8 cellular contexts compared by ENCODE assay signal in the genomic region with DNA sequence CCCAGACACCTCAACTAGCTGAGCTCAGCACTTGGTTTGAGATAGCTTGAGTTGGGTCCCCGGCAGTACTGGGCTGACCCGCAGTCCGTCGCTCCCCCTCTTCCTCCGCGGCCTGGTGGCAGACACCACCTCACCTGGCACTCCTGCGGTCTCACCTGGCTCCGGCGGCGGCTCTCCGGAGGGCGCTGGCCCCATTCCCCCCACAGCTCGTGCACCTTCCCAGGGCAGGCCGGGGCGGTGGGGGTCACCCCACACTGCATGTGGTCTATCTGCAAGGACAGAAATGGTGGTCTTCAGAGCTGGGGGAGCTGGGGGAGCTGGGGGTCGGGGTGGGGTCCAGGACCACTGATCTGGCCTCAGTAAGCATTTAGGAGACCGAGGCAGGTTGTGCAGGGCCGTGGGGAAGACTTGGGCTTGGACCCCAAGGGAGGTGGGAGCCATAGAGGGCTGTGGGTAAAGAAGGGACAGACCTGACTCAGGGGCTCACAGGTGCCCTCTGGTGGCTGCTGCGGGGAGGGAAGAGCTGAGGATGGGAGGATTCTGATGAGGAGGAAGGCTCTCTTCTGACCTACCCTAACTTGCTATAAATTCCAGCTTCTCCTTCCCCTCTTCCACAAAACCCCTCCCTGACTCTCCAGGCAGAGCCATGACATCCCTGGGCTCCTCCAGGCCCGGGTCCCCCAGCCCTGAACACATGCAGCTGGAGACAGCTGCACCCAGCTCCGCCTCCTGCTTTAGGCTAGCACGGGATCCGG. TPM values are rescaled to one million over a fixed set of nuclear protein-coding genes. Genes with fewer than 3 reads are reported as not detected.
A peak's percentile ranks its signal among the peaks of the same experiment; 100 is the strongest.
DNase-seq lines count a peak whose midpoint lies in the region; ATAC-seq and TF ChIP-seq lines count a peak whose summit lies in the region.

No MANE protein-coding gene starts in this region.

- no peak for TF ChIP-seq POLR2A in breast epithelium (IDR thresholded peaks at IDR 0.05)
- no peak for TF ChIP-seq POLR2A in right lobe of liver (IDR thresholded peaks at IDR 0.05)

- no peak for TF ChIP-seq EP300 in Ishikawa (IDR thresholded peaks at IDR 0.05; ENCODE audit: borderline replicate concordance)

- intact Hi-C loops in breast epithelium (cut with DNase I; ENCODE audit: low total_unique reads), result no loop called here
- intact Hi-C loops in right lobe of liver (cut with DNase I), result no loop called here

- H3K27ac ChIP-seq in breast epithelium (no peak overlapping the region), right lobe of liver (peak overlapping the region in 1 of 3 donors; percentile 6)

- DNase-seq in DMS114 treated with DMSO at 0.1 percent for 48 hours (lab: John Stamatoyannopoulos, UW; ENCODE audit: unreplicated experiment), result peak; percentile 17
- DNase-seq in breast epithelium (ENCODE audit: low spot score in 2 of 2), result no peak
- DNase-seq in right lobe of liver, result peak in 2 of 3 donors; percentile 64 to 66
- DNase-seq in stimulated activated CD8-positive, alpha-beta memory T cell treated with anti-CD3 and anti-CD28 coated beads, Interleukin-2, amount 100 ng/mL, for 48 hours (ENCODE audit: low read depth in 2 of 2), result peak; percentile 58 to 65

- H3K27me3 ChIP-seq in breast epithelium (no peaks in the 10 kb centered on the region), right lobe of liver (no peaks in the 10 kb centered on the region)

- H3K9me3 ChIP-seq in breast epithelium (no peaks in the 10 kb centered on the region), right lobe of liver (no peaks in the 10 kb centered on the region)

- ATAC-seq in right lobe of liver (peak; percentile 31 to 58 (median 56)), GM18861 (IDR thresholded peaks at IDR 0.05; ENCODE audit: unreplicated experiment) (no peak), HG03442 (IDR thresholded peaks at IDR 0.05; ENCODE audit: unreplicated experiment) (no peak)

- TF ChIP-seq CTCF in WI38 (IDR thresholded peaks at IDR 0.05; ENCODE audit: low read depth, low read length), result peak; percentile 82
- TF ChIP-seq CTCF in breast epithelium (IDR thresholded peaks at IDR 0.05), result peak in 2 of 3 donors; percentile 31 to 38
- TF ChIP-seq CTCF in right lobe of liver (IDR thresholded peaks at IDR 0.05), result peak; percentile 44 to 75 (median 72)

- H3K4me1 ChIP-seq in breast epithelium (no peaks in the 10 kb centered on the region), right lobe of liver (peaks cover 0 to 38% (median 18%) of the 10 kb centered on the region in 4 donors)

- WGBS in right lobe of liver (ENCODE audit: insufficient coverage, low coverage, low lambda C conversion rate, missing lambda C conversion rate), result 74% methylated on average over 16 of the region's 23 CpGs

- H3K36me3 ChIP-seq in breast epithelium, result no peaks in the 10 kb centered on the region
- H3K36me3 ChIP-seq in right lobe of liver, result peaks cover 0 to 10% (median 1%) of the 10 kb centered on the region in 4 donors

- TF ChIP-seq RAD21 in Ishikawa (IDR thresholded peaks at IDR 0.05; ENCODE audit: low read depth), result peak; percentile 35

- H3K4me3 ChIP-seq in WI38 (ENCODE audit: low read depth, low read length) (no peak overlapping the region), breast epithelium (no peak overlapping the region), right lobe of liver (no peak overlapping the region)

TF ChIP-seq in Ishikawa, 13 proteins besides CTCF, POLR2A, EP300 and RAD21:
- no peak for TF ChIP-seq NFIC (IDR thresholded peaks at IDR 0.05)
- no peak for TF ChIP-seq FOXM1 (IDR thresholded peaks at IDR 0.05; ENCODE audit: borderline replicate concordance, low read depth)
- no peak for TF ChIP-seq YY1 (IDR thresholded peaks at IDR 0.05; ENCODE audit: low read depth)
- no peak for TF ChIP-seq EGR1 (IDR thresholded peaks at IDR 0.05)
- TF ChIP-seq REST (IDR thresholded peaks at IDR 0.05; ENCODE audit: low read depth), result no peak
- no peak for TF ChIP-seq CEBPB (IDR thresholded peaks at IDR 0.05)
- TF ChIP-seq TEAD4 (IDR thresholded peaks at IDR 0.05), result no peak
- no peak for TF ChIP-seq TCF12 (IDR thresholded peaks at IDR 0.05; ENCODE audit: low read depth)
- TF ChIP-seq, protein P1, sequence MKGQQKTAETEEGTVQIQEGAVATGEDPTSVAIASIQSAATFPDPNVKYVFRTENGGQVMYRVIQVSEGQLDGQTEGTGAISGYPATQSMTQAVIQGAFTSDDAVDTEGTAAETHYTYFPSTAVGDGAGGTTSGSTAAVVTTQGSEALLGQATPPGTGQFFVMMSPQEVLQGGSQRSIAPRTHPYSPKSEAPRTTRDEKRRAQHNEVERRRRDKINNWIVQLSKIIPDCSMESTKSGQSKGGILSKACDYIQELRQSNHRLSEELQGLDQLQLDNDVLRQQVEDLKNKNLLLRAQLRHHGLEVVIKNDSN (IDR thresholded peaks at IDR 0.05), result no peak
- no peak for TF ChIP-seq MAX (IDR thresholded peaks at IDR 0.05)

RNA-seq across cellular contexts. Expression of gene PLIN4, which starts 6.7 kb away (rescaled TPM):
- total RNA-seq in breast epithelium (100 to 1,000 TPM in 2 of 3 donors, 10 to 100 TPM in 1; 50.1 to 629 (median 213) TPM), right lobe of liver (10 to 100 TPM; 28.4 to 51.2 (median 39.3) TPM)

RNA-seq across cellular contexts. Expression of gene PLIN5, which starts 10.0 kb away (rescaled TPM):
- total RNA-seq in breast epithelium (10 to 100 TPM; 10.4 to 26.2 (median 15.4) TPM), right lobe of liver (100 to 1,000 TPM in 4 of 6 experiments, 10 to 100 TPM in 2; 35.0 to 149 (median 117) TPM)

RNA-seq across cellular contexts. Expression of gene LRG1, which starts 14.9 kb away (rescaled TPM):
- total RNA-seq in breast epithelium (10 to 100 TPM in 1 of 3 donors, 1 to 10 TPM in 1, under 1 TPM in 1; 0.64 to 14.7 (median 5.7) TPM), right lobe of liver (1,000 to 10,000 TPM in 2 of 6 experiments, 100 to 1,000 TPM in 4; 331 to 1,334 (median 524) TPM)

RNA-seq across cellular contexts. Expression of gene SEMA6B, which starts 34.5 kb away (rescaled TPM):
- 1 to 10 TPM; 2.3 to 8.8 (median 3.2) TPM for total RNA-seq in breast epithelium
- 1 to 10 TPM; 1.0 to 6.5 (median 2.3) TPM for total RNA-seq in right lobe of liver

RNA-seq across cellular contexts. Expression of gene HDGFL2, which starts 52.9 kb away (rescaled TPM):
- 10 to 100 TPM; 33.0 to 34.1 (median 33.1) TPM for total RNA-seq in breast epithelium
- total RNA-seq in right lobe of liver, result 10 to 100 TPM in 5 of 6 experiments, 1 to 10 TPM in 1; 8.4 to 16.3 (median 14.0) TPM

Comparison
In these comparisons a context has a peak if more than half of its experiments do, and no peak if none do; other contexts are left out.
1. DNase-seq: peak in DMS114 treated with DMSO at 0.1 percent for 48 hours (single experiment), right lobe of liver (2 of 3) and stimulated activated CD8-positive, alpha-beta memory T cell treated with anti-CD3 and anti-CD28 coated beads, Interleukin-2, amount 100 ng/mL, for 48 hours (2 of 2); none in breast epithelium (0 of 2).
2. ATAC-seq: peak in right lobe of liver (4 of 4); none in GM18861 (single experiment) and HG03442 (single experiment).
3. RNA of gene LRG1, which starts 14.9 kb away (total RNA-seq): 331 to 1,334 TPM in right lobe of liver; 0.64 to 14.7 TPM in breast epithelium; every median in the first group is over 10 times any median in the second.
4. Peak in every context shown above with its lines, with median percentiles within 50 percentile points of each other: CTCF ChIP-seq.